ENCODE assay signal across 14 cellular contexts in genomic region chr12:75759842-75760260, GRCh38.
A peak's percentile ranks its signal among the peaks of the same experiment; 100 is the strongest.
DNase-seq lines count a peak whose midpoint lies in the region; ATAC-seq, FAIRE-seq and TF ChIP-seq lines count a peak whose summit lies in the region.
"Had no signal": no experiment of that assay in that cellular context is flagged by ENCODE, and none has a peak within 500 bp of the region (broad histone marks: within the 10 kb centered on the region; RNA-seq: fewer than 3 reads in every experiment).

No MANE protein-coding gene starts in this region.

- ATAC-seq in activated CD8-positive, alpha-beta T cell treated with anti-CD3 and anti-CD28 coated beads for 36 hours, result peak; percentile 69
- ATAC-seq in activated CD8-positive, alpha-beta T cell treated with anti-CD3 and anti-CD28 coated beads, Interleukin-2, amount 10 ng/mL, durations not matched to agents 7 days and 5 days, result no peak
- no peak for ATAC-seq in natural killer cell

- no peaks in the 10 kb centered on the region for H3K36me3 Mint-ChIP-seq in activated CD8-positive, alpha-beta T cell treated with anti-CD3 and anti-CD28 coated beads for 36 hours (ENCODE audit: low read depth)
- H3K36me3 Mint-ChIP-seq in activated CD8-positive, alpha-beta T cell treated with anti-CD3 and anti-CD28 coated beads, Interleukin-2, amount 10 ng/mL, durations not matched to agents 7 days and 5 days (ENCODE audit: low read depth), result no peaks in the 10 kb centered on the region
- H3K36me3 Mint-ChIP-seq in natural killer cell, result no peaks in the 10 kb centered on the region

- H3K27me3 Mint-ChIP-seq in activated CD8-positive, alpha-beta T cell treated with anti-CD3 and anti-CD28 coated beads for 36 hours, result peaks cover 19% of the 10 kb centered on the region
- peaks cover 11% of the 10 kb centered on the region for H3K27me3 Mint-ChIP-seq in activated CD8-positive, alpha-beta T cell treated with anti-CD3 and anti-CD28 coated beads, Interleukin-2, amount 10 ng/mL, durations not matched to agents 7 days and 5 days (ENCODE audit: low read depth)
- peaks cover 9 to 15% of the 10 kb centered on the region in 2 donors for H3K27me3 Mint-ChIP-seq in natural killer cell (ENCODE audit: low read depth in 2 of 2)

- CTCF ChIA-PET in activated CD8-positive, alpha-beta T cell treated with anti-CD3 and anti-CD28 coated beads for 36 hours (lab: Charles Lee), result interaction anchor here (0.7 to 1.9 kb wide), 3 partner anchors 9 to 14 kb away, joined by 3 to 4 read pairs (median 4); no protein-coding TSS in a partner anchor
- CTCF ChIA-PET in activated CD8-positive, alpha-beta T cell treated with anti-CD3 and anti-CD28 coated beads, Interleukin-2, amount 10 ng/mL, durations not matched to agents 7 days and 5 days (lab: Charles Lee), result interaction anchor here (1.2 kb wide), 1 partner anchor 271 kb away, joined by 4 read pairs; the partner anchor contains the start of gene PHLDA1

- H3K9ac ChIP-seq in skeletal muscle satellite cell (ENCODE audit: low read depth, low read length), result peak overlapping the region; percentile 15

- no peak for FAIRE-seq in bronchial epithelial cell (lab: Jason Lieb, UNC)

- no peak for TF ChIP-seq CTCF in activated CD8-positive, alpha-beta T cell treated with anti-CD3 and anti-CD28 coated beads for 36 hours (IDR thresholded peaks at IDR 0.05)
- no peak for TF ChIP-seq CTCF in bronchial epithelial cell (IDR thresholded peaks at IDR 0.05; ENCODE audit: insufficient read depth, low read length, severe bottlenecking)
- TF ChIP-seq CTCF in natural killer cell (IDR thresholded peaks at IDR 0.05), result no peak

- POLR2A ChIA-PET in activated CD8-positive, alpha-beta T cell treated with anti-CD3 and anti-CD28 coated beads for 36 hours (lab: Charles Lee), result no interaction called here
- POLR2A ChIA-PET in activated CD8-positive, alpha-beta T cell treated with anti-CD3 and anti-CD28 coated beads, Interleukin-2, amount 10 ng/mL, durations not matched to agents 7 days and 5 days (lab: Charles Lee), result no interaction called here

- H3K27me3 ChIP-seq in bronchial epithelial cell (ENCODE audit: control insufficient read depth, insufficient read depth, low read length), result no peaks in the 10 kb centered on the region
- no peaks in the 10 kb centered on the region for H3K27me3 ChIP-seq in skeletal muscle satellite cell (ENCODE audit: control insufficient read depth, insufficient read depth, low read length)

- no peak overlapping the region for H3K4me3 ChIP-seq in bronchial epithelial cell (ENCODE audit: low read depth, low read length)
- H3K4me3 ChIP-seq in skeletal muscle satellite cell (ENCODE audit: low read length), result no peak overlapping the region
- H3K4me3 ChIP-seq: HAP-1 had no signal

- no peaks in the 10 kb centered on the region for H3K36me3 ChIP-seq in bronchial epithelial cell (ENCODE audit: control insufficient read depth, insufficient read depth, low read length)
- H3K36me3 ChIP-seq in skeletal muscle satellite cell (ENCODE audit: insufficient read depth, low read length), result no peaks in the 10 kb centered on the region
- H3K36me3 ChIP-seq: HAP-1 had no signal

- DNase-seq in activated CD8-positive, alpha-beta T cell treated with anti-CD3 and anti-CD28 coated beads for 36 hours, result no peak
- DNase-seq in activated CD8-positive, alpha-beta T cell treated with anti-CD3 and anti-CD28 coated beads, Interleukin-2, amount 10 ng/mL, durations not matched to agents 7 days and 5 days, result no peak
- DNase-seq in HPDE6-E6E7 (ENCODE audit: extremely low spot score) (peak; percentile 53), bronchial epithelial cell (ENCODE audit: low read depth) (peak; percentile 97), retina (no peak), natural killer cell (no peak)
- DNase-seq in stimulated activated naive CD4-positive, alpha-beta T cell treated with Interleukin-2 at 50 U/mL for 16 hours (lab: John Stamatoyannopoulos, UW), result no peak
- DNase-seq: activated CD4-positive, alpha-beta T cell treated with anti-CD3 and anti-CD28 coated beads for 48 hours; KBM-7; left cardiac atrium; posterior cingulate gyrus had no signal

- H3K9me3 Mint-ChIP-seq in activated CD8-positive, alpha-beta T cell treated with anti-CD3 and anti-CD28 coated beads for 36 hours, result no peaks in the 10 kb centered on the region
- H3K9me3 Mint-ChIP-seq in activated CD8-positive, alpha-beta T cell treated with anti-CD3 and anti-CD28 coated beads, Interleukin-2, amount 10 ng/mL, durations not matched to agents 7 days and 5 days (ENCODE audit: insufficient read depth), result no peaks in the 10 kb centered on the region
- H3K9me3 Mint-ChIP-seq in natural killer cell, result no peaks in the 10 kb centered on the region

- H3K4me3 Mint-ChIP-seq in activated CD8-positive, alpha-beta T cell treated with anti-CD3 and anti-CD28 coated beads for 36 hours, result no peak overlapping the region
- no peak overlapping the region for H3K4me3 Mint-ChIP-seq in activated CD8-positive, alpha-beta T cell treated with anti-CD3 and anti-CD28 coated beads, Interleukin-2, amount 10 ng/mL, durations not matched to agents 7 days and 5 days
- no peak overlapping the region for H3K4me3 Mint-ChIP-seq in natural killer cell
- H3K4me3 Mint-ChIP-seq: B cell had no signal

- H3K27ac Mint-ChIP-seq in activated CD8-positive, alpha-beta T cell treated with anti-CD3 and anti-CD28 coated beads for 36 hours, result no peak overlapping the region
- no peak overlapping the region for H3K27ac Mint-ChIP-seq in activated CD8-positive, alpha-beta T cell treated with anti-CD3 and anti-CD28 coated beads, Interleukin-2, amount 10 ng/mL, durations not matched to agents 7 days and 5 days
- H3K27ac Mint-ChIP-seq in natural killer cell, result no peak overlapping the region
- H3K27ac Mint-ChIP-seq: B cell had no signal

- peaks cover 14% of the 10 kb centered on the region for H3K4me1 ChIP-seq in skeletal muscle satellite cell (ENCODE audit: control insufficient read depth, insufficient read depth, low read length)

- H3K4me1 Mint-ChIP-seq in activated CD8-positive, alpha-beta T cell treated with anti-CD3 and anti-CD28 coated beads for 36 hours (ENCODE audit: low read depth), result peaks cover 9% of the 10 kb centered on the region
- peaks cover 6% of the 10 kb centered on the region for H3K4me1 Mint-ChIP-seq in activated CD8-positive, alpha-beta T cell treated with anti-CD3 and anti-CD28 coated beads, Interleukin-2, amount 10 ng/mL, durations not matched to agents 7 days and 5 days (ENCODE audit: low read depth)
- peaks cover 0 to 7% of the 10 kb centered on the region in 2 donors for H3K4me1 Mint-ChIP-seq in natural killer cell
- H3K4me1 Mint-ChIP-seq: B cell had no signal

- intact Hi-C loops in activated CD8-positive, alpha-beta T cell treated with anti-CD3 and anti-CD28 coated beads for 36 hours (cut with micrococcal nuclease), result no loop called here
- intact Hi-C loops in natural killer cell (cut with micrococcal nuclease), result no loop called here

- H3K9me3 ChIP-seq in skeletal muscle satellite cell (replicated peaks; ENCODE audit: low read length), result no peaks in the 10 kb centered on the region
- H3K9me3 ChIP-seq: HAP-1 had no signal

- H3K4me2 ChIP-seq in skeletal muscle satellite cell (ENCODE audit: low read length), result peak overlapping the region; percentile 30

Comparison
In these comparisons a context has a peak if more than half of its experiments do, and no peak if none do; other contexts are left out.
1. DNase-seq: peak in HPDE6-E6E7 (single experiment) and bronchial epithelial cell (single experiment); none in activated CD8-positive, alpha-beta T cell treated with anti-CD3 and anti-CD28 coated beads for 36 hours (single experiment), activated CD8-positive, alpha-beta T cell treated with anti-CD3 and anti-CD28 coated beads, Interleukin-2, amount 10 ng/mL, durations not matched to agents 7 days and 5 days (single experiment), retina (single experiment), natural killer cell (single experiment) and stimulated activated naive CD4-positive, alpha-beta T cell treated with Interleukin-2 at 50 U/mL for 16 hours (single experiment).